19 cellular contexts compared by ENCODE assay signal in the genomic region with DNA sequence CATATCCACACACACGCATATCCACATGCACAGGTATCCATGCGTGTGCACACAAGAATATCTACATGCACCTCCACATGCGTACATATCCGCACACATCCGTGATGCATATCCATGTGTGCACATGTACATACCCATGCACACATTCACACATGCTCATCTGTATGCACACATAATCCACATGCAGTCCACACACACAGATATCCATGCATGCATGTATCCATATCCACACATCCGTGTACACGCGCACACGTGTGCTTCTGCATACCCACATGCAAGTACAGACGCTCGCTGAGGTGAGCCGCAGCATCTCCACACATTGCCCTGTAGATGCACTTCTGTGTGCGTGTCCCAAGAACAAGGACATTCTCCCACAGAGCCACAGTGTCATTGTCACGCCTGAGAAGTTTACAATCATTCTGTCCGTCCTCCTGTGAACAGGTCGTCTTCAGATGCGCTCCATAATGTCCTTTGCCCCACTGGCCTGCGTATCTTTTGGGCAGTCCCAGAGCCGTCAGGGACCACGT. TPM values are rescaled to one million over a fixed set of nuclear protein-coding genes. Genes with fewer than 3 reads are reported as not detected.
DNase-seq lines count a peak whose midpoint lies in the region; ATAC-seq, FAIRE-seq and TF ChIP-seq lines count a peak whose summit lies in the region.
"Had no signal": no experiment of that assay in that cellular context is flagged by ENCODE, and none has a peak within 500 bp of the region (broad histone marks: within the 10 kb centered on the region; RNA-seq: fewer than 3 reads in every experiment).

No MANE protein-coding gene starts in this region.

- H3K9ac ChIP-seq in mammary epithelial cell (ENCODE audit: insufficient read depth, low read length) (no peak overlapping the region), astrocyte (ENCODE audit: low read length) (no peak overlapping the region)

- H3K27ac ChIP-seq in mammary epithelial cell (ENCODE audit: insufficient read depth, low read depth, low read length), result no peak overlapping the region
- H3K27ac ChIP-seq in breast epithelium, result no peak overlapping the region
- no peak overlapping the region for H3K27ac ChIP-seq in astrocyte (ENCODE audit: low read depth, low read length)
- H3K27ac ChIP-seq in naive thymus-derived CD4-positive, alpha-beta T cell (ENCODE audit: low read depth, low read length), result no peak overlapping the region
- H3K27ac ChIP-seq: 22Rv1, SJCRH30 had no signal

- H3K27ac Mint-ChIP-seq in astrocyte (ENCODE audit: unreplicated experiment) (peak overlapping the region; percentile 9), mesothelial cell of epicardium (peak overlapping the region; percentile 96)
- H3K27ac Mint-ChIP-seq in naive thymus-derived CD4-positive, alpha-beta T cell, result no peak overlapping the region
- H3K27ac Mint-ChIP-seq in stimulated activated naive B cell treated with anti-CD40 and anti-IgM and Interleukin-4, amounts not matched to agents 10 μg/mL and 1 μg/mL and 100 μg/mL, for 72 hours, result no peak overlapping the region

- H3K9me3 Mint-ChIP-seq in astrocyte (ENCODE audit: unreplicated experiment) (peaks cover 2% of the 10 kb centered on the region), mesothelial cell of epicardium (peaks cover 28% of the 10 kb centered on the region)
- H3K9me3 Mint-ChIP-seq in naive thymus-derived CD4-positive, alpha-beta T cell, result peaks cover 0 to 13% (median 2%) of the 10 kb centered on the region in 11 donors
- peaks cover 0 to 1% of the 10 kb centered on the region in 2 donors for H3K9me3 Mint-ChIP-seq in stimulated activated naive B cell treated with anti-CD40 and anti-IgM and Interleukin-4, amounts not matched to agents 10 μg/mL and 1 μg/mL and 100 μg/mL, for 72 hours

- peaks cover 5% of the 10 kb centered on the region for H3K9me3 ChIP-seq in mammary epithelial cell (replicated peaks; ENCODE audit: insufficient read depth, low read length)
- peaks cover 0 to 3% of the 10 kb centered on the region in 2 donors for H3K9me3 ChIP-seq in breast epithelium
- H3K9me3 ChIP-seq in astrocyte (ENCODE audit: insufficient read depth, low read depth, low read length), result peaks cover 2% of the 10 kb centered on the region
- H3K9me3 ChIP-seq in naive thymus-derived CD4-positive, alpha-beta T cell (ENCODE audit: control insufficient read depth in 2 of 3, low read length in 3 of 3), result no peaks in the 10 kb centered on the region

- H3K79me2 ChIP-seq in mammary epithelial cell (ENCODE audit: insufficient read depth, low read length) (peaks cover 26% of the 10 kb centered on the region), astrocyte (ENCODE audit: insufficient read depth, low read length) (peaks cover 68% of the 10 kb centered on the region)

- POLR2A ChIA-PET in naive thymus-derived CD4-positive, alpha-beta T cell (lab: Charles Lee), result no interaction called here

- no peak for FAIRE-seq in astrocyte (lab: Jason Lieb, UNC)
- FAIRE-seq in urothelium cell line (lab: Jason Lieb, UNC), result peak; percentile 67
- FAIRE-seq: D721Med, GM19239, H54 had no signal

- H3K4me2 ChIP-seq in mammary epithelial cell (ENCODE audit: insufficient read depth, low read depth, low read length) (peak overlapping the region; percentile 9), astrocyte (ENCODE audit: low read length) (no peak overlapping the region)

- no peaks in the 10 kb centered on the region for H3K27me3 Mint-ChIP-seq in astrocyte (ENCODE audit: low read depth, unreplicated experiment)
- no peaks in the 10 kb centered on the region for H3K27me3 Mint-ChIP-seq in mesothelial cell of epicardium (ENCODE audit: low read depth)
- peaks cover 0 to 19% (median 4%) of the 10 kb centered on the region in 5 donors for H3K27me3 Mint-ChIP-seq in naive thymus-derived CD4-positive, alpha-beta T cell
- H3K27me3 Mint-ChIP-seq in stimulated activated naive B cell treated with anti-CD40 and anti-IgM and Interleukin-4, amounts not matched to agents 10 μg/mL and 1 μg/mL and 100 μg/mL, for 72 hours, result peaks cover 24 to 38% of the 10 kb centered on the region in 2 donors

- H3K27me3 ChIP-seq in mammary epithelial cell (ENCODE audit: insufficient read depth, low read length), result no peaks in the 10 kb centered on the region
- H3K27me3 ChIP-seq in breast epithelium, result no peaks in the 10 kb centered on the region
- no peaks in the 10 kb centered on the region for H3K27me3 ChIP-seq in astrocyte (ENCODE audit: insufficient read depth, low read length)
- H3K27me3 ChIP-seq in naive thymus-derived CD4-positive, alpha-beta T cell (ENCODE audit: control insufficient read depth in 2 of 2, insufficient read depth in 2 of 2, low read length in 2 of 2), result no peaks in the 10 kb centered on the region
- H3K27me3 ChIP-seq: SJCRH30 had no signal

- H3K36me3 Mint-ChIP-seq in astrocyte (ENCODE audit: low read depth, unreplicated experiment) (peaks cover 24% of the 10 kb centered on the region), mesothelial cell of epicardium (peaks cover 38% of the 10 kb centered on the region)
- no peaks in the 10 kb centered on the region for H3K36me3 Mint-ChIP-seq in naive thymus-derived CD4-positive, alpha-beta T cell
- H3K36me3 Mint-ChIP-seq in stimulated activated naive B cell treated with anti-CD40 and anti-IgM and Interleukin-4, amounts not matched to agents 10 μg/mL and 1 μg/mL and 100 μg/mL, for 72 hours, result no peaks in the 10 kb centered on the region

- dilution Hi-C loops in mammary epithelial cell (cut with HindIII; ENCODE audit: low sequenced_read_pairs), result no loop called here

- H3K4me3 ChIP-seq in mammary epithelial cell (replicated peaks in 1 of 3; ENCODE audit: insufficient read depth in 1 of 3, low read depth in 2 of 3, low read length in 3 of 3) (no peak overlapping the region), breast epithelium (no peak overlapping the region), astrocyte (ENCODE audit: insufficient read depth, low read depth, low read length) (no peak overlapping the region)
- no peak overlapping the region for H3K4me3 ChIP-seq in naive thymus-derived CD4-positive, alpha-beta T cell (ENCODE audit: low read length)
- H3K4me3 ChIP-seq: SJCRH30 had no signal

- H4K20me1 ChIP-seq in mammary epithelial cell (ENCODE audit: insufficient read depth, low read length), result no peaks in the 10 kb centered on the region
- peaks cover 62% of the 10 kb centered on the region for H4K20me1 ChIP-seq in astrocyte (ENCODE audit: insufficient read depth, low read length)

- H3K4me1 ChIP-seq in mammary epithelial cell (ENCODE audit: insufficient read depth, low read length) (peaks cover 35% of the 10 kb centered on the region), breast epithelium (no peaks in the 10 kb centered on the region), astrocyte (ENCODE audit: insufficient read depth, low read length) (peaks cover 4% of the 10 kb centered on the region)
- H3K4me1 ChIP-seq in naive thymus-derived CD4-positive, alpha-beta T cell (ENCODE audit: control insufficient read depth in 2 of 2, insufficient read depth in 2 of 2, low read length in 2 of 2), result no peaks in the 10 kb centered on the region
- H3K4me1 ChIP-seq: BE2C, SJCRH30 had no signal

- WGBS in mammary epithelial cell (ENCODE audit: low coverage, missing lambda C conversion rate), result 92% methylated on average over 14 of the region's 20 CpGs

- no peak for DNase-seq in mammary epithelial cell
- no peak for DNase-seq in breast epithelium (ENCODE audit: low spot score in 2 of 2)
- DNase-seq in astrocyte (ENCODE audit: low read depth), result no peak
- no peak for DNase-seq in mesothelial cell of epicardium (ENCODE audit: low spot score in 2 of 2, unreplicated experiment in 2 of 2)
- no peak for DNase-seq in urothelium cell line (ENCODE audit: low spot score)
- DNase-seq in naive thymus-derived CD4-positive, alpha-beta T cell, result no peak
- no peak for DNase-seq in SHP77 treated with DMSO at 0.1 percent for 48 hours (lab: John Stamatoyannopoulos, UW)
- no peak for DNase-seq in stimulated activated naive B cell treated with anti-CD40 and anti-IgM and Interleukin-4, amounts not matched to agents 10 μg/mL and 1 μg/mL and 100 μg/mL, for 72 hours
- DNase-seq: BE2C, Karpas-422, NCI-H1417 treated with DMSO at 0.1 percent for 48 hours, NCI-H1694 treated with DMSO at 0.1 percent for 48 hours, NCI-H2081, NCI-H510A had no signal

- in situ Hi-C loops in mammary epithelial cell (cut with MboI; ENCODE audit: low sequenced_read_pairs in 2 of 2), result loop anchor here (10.0 kb wide), 2 partner anchors 154 to 304 kb away; no protein-coding TSS in a partner anchor

- H2AFZ ChIP-seq in mammary epithelial cell (ENCODE audit: low read depth, low read length) (no peak overlapping the region), astrocyte (ENCODE audit: low read depth, low read length) (no peak overlapping the region)

- CTCF ChIA-PET in mammary epithelial cell (lab: Charles Lee; ENCODE audit: low non-redundant PET), result no interaction called here
- CTCF ChIA-PET in naive thymus-derived CD4-positive, alpha-beta T cell (lab: Charles Lee), result no interaction called here

- intact Hi-C loops in mammary epithelial cell (cut with micrococcal nuclease) (no loop called here), breast epithelium (cut with DNase I; ENCODE audit: low total_unique reads) (no loop called here)
- intact Hi-C loops in naive thymus-derived CD4-positive, alpha-beta T cell (cut with micrococcal nuclease), result no loop called here

- TF ChIP-seq POLR2A in breast epithelium (IDR thresholded peaks at IDR 0.05), result no peak

- H3K4me1 Mint-ChIP-seq in astrocyte (ENCODE audit: low read depth, unreplicated experiment) (peaks cover 30% of the 10 kb centered on the region), mesothelial cell of epicardium (peaks cover 40% of the 10 kb centered on the region)
- peaks cover 0 to 5% (median 2%) of the 10 kb centered on the region in 7 donors for H3K4me1 Mint-ChIP-seq in naive thymus-derived CD4-positive, alpha-beta T cell
- H3K4me1 Mint-ChIP-seq in stimulated activated naive B cell treated with anti-CD40 and anti-IgM and Interleukin-4, amounts not matched to agents 10 μg/mL and 1 μg/mL and 100 μg/mL, for 72 hours, result no peaks in the 10 kb centered on the region

- H3K4me3 Mint-ChIP-seq in astrocyte (ENCODE audit: unreplicated experiment) (no peak overlapping the region), mesothelial cell of epicardium (no peak overlapping the region)
- H3K4me3 Mint-ChIP-seq in naive thymus-derived CD4-positive, alpha-beta T cell, result no peak overlapping the region
- H3K4me3 Mint-ChIP-seq in stimulated activated naive B cell treated with anti-CD40 and anti-IgM and Interleukin-4, amounts not matched to agents 10 μg/mL and 1 μg/mL and 100 μg/mL, for 72 hours, result no peak overlapping the region

- ATAC-seq in naive thymus-derived CD4-positive, alpha-beta T cell, result no peak
- ATAC-seq in stimulated activated naive B cell treated with anti-CD40 and anti-IgM and Interleukin-4, amounts not matched to agents 10 μg/mL and 1 μg/mL and 100 μg/mL, for 72 hours (replicated peaks), result no peak

- no peak for TF ChIP-seq CTCF in mammary epithelial cell (conservative IDR thresholded peaks at IDR 0.05 in 1 of 2, IDR thresholded peaks at IDR 0.05 in 1 of 2; ENCODE audit: extremely low read depth in 1 of 2, insufficient read depth in 1 of 2, low read depth in 1 of 2, low read length in 2 of 2)
- TF ChIP-seq CTCF in breast epithelium (IDR thresholded peaks at IDR 0.05), result no peak
- TF ChIP-seq CTCF in astrocyte (IDR thresholded peaks at IDR 0.05; ENCODE audit: insufficient read depth, low read depth, low read length), result no peak
- no peak for TF ChIP-seq CTCF in mesothelial cell of epicardium (IDR thresholded peaks at IDR 0.05; ENCODE audit: unreplicated experiment)

- H3K36me3 ChIP-seq in mammary epithelial cell (ENCODE audit: insufficient read depth, low read length) (no peaks in the 10 kb centered on the region), breast epithelium (no peaks in the 10 kb centered on the region), astrocyte (ENCODE audit: insufficient read depth, low read length) (no peaks in the 10 kb centered on the region)
- no peaks in the 10 kb centered on the region for H3K36me3 ChIP-seq in naive thymus-derived CD4-positive, alpha-beta T cell (ENCODE audit: control insufficient read depth in 2 of 3, insufficient read depth in 3 of 3, low read length in 3 of 3)
- H3K36me3 ChIP-seq: BE2C, SJCRH30 had no signal

- BruUV-seq in mammary epithelial cell (replicated peaks; lab: Mats Ljungman, UMichigan), result no TSS peak

RNA-seq across cellular contexts. Expression of a gene that starts 43.4 kb away (rescaled TPM):
- total RNA-seq in mammary epithelial cell, result 10 to 100 TPM; 45.6 to 79.7 TPM
- polyA plus RNA-seq in mammary epithelial cell, result 27.3 TPM
- polyA minus RNA-seq in mammary epithelial cell, result 7.5 TPM
- total RNA-seq in breast epithelium, result 10 to 100 TPM; 48.3 to 62.9 (median 55.8) TPM
- 616 and 692 TPM in 2 replicates for total RNA-seq in astrocyte
- total RNA-seq in mesothelial cell of epicardium, result 302 to 315 TPM (median 305 TPM) in 3 replicates
- total RNA-seq in naive thymus-derived CD4-positive, alpha-beta T cell, result 10 to 100 TPM in 4 of 5 experiments, 1 to 10 TPM in 1; 9.0 to 89.8 (median 15.4) TPM
- polyA plus RNA-seq in naive thymus-derived CD4-positive, alpha-beta T cell, result 10 to 100 TPM in 1 of 2 donors, 1 to 10 TPM in 1; 7.0 to 15.5 TPM

Comparison
In these comparisons a context has a peak if more than half of its experiments do, and no peak if none do; other contexts are left out.
1. H3K27ac Mint-ChIP-seq: peak in astrocyte (single experiment) and mesothelial cell of epicardium (single experiment); none in naive thymus-derived CD4-positive, alpha-beta T cell (0 of 9) and stimulated activated naive B cell treated with anti-CD40 and anti-IgM and Interleukin-4, amounts not matched to agents 10 μg/mL and 1 μg/mL and 100 μg/mL, for 72 hours (single experiment).